In the genomic region with DNA sequence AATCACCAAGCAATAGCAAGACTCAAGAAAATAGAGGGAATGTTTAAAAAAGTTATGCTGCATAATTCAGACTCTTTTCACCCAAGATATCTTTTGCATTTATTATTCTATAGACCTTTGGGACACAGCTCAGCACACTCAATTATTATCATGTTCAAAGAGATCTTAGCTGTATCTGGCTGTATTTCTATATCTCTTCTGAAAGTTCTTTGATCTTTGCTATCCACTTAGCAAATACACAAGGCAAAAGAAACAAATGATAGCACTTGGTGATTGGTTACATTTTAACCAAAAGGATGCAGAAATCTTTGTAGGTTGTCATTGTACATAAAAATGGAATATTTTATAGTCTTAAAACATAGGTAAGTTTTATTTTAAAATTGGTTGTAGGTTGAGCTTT, we compare ENCODE assay signal across 2 cellular contexts.
A peak's percentile ranks its signal among the peaks of the same experiment; 100 is the strongest.
TF ChIP-seq lines count a peak whose summit lies in the region.

No MANE protein-coding gene starts in this region.

TF ChIP-seq in HepG2, 621 proteins besides CTCF, POLR2A, EP300 and RAD21 (continues in another document):
- 0 out of 2 replicates have a peak, but pooled peaks have one; percentile 29 for TF ChIP-seq HMG20A (CRISPR knock-in tag; IDR thresholded peaks at IDR 0.05; ENCODE audit: borderline replicate concordance)
- 0 out of 2 replicates have a peak, but pooled peaks have one; percentile 36 for TF ChIP-seq ZSCAN30 (CRISPR knock-in tag; IDR thresholded peaks at IDR 0.05)
- no peak for TF ChIP-seq ZSCAN21 (CRISPR knock-in tag; IDR thresholded peaks at IDR 0.05; ENCODE audit: borderline replicate concordance)
- peak; percentile 55 for TF ChIP-seq CREM (IDR thresholded peaks at IDR 0.05)
- no peak for TF ChIP-seq CREM (CRISPR knock-in tag; IDR thresholded peaks at IDR 0.05)
- no peak for TF ChIP-seq FOXA1 (IDR thresholded peaks at IDR 0.05)
- peak; percentile 41; the same call in 1 of the 2 replicates for TF ChIP-seq FOXA1 (CRISPR knock-in tag; IDR thresholded peaks at IDR 0.05)
- TF ChIP-seq, protein P1, sequence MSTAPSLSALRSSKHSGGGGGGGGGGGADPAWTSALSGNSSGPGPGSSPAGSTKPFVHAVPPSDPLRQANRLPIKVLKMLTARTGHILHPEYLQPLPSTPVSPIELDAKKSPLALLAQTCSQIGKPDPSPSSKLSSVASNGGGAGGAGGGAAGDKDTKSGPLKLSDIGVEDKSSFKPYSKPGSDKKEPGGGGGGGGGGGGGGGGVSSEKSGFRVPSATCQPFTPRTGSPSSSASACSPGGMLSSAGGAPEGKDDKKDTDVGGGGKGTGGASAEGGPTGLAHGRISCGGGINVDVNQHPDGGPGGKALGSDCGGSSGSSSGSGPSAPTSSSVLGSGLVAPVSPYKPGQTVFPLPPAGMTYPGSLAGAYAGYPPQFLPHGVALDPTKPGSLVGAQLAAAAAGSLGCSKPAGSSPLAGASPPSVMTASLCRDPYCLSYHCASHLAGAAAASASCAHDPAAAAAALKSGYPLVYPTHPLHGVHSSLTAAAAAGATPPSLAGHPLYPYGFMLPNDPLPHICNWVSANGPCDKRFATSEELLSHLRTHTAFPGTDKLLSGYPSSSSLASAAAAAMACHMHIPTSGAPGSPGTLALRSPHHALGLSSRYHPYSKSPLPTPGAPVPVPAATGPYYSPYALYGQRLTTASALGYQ (CRISPR knock-in tag; IDR thresholded peaks at IDR 0.05): 0 out of 2 replicates have a peak, but pooled peaks have one; percentile 18
- TF ChIP-seq, protein P2, sequence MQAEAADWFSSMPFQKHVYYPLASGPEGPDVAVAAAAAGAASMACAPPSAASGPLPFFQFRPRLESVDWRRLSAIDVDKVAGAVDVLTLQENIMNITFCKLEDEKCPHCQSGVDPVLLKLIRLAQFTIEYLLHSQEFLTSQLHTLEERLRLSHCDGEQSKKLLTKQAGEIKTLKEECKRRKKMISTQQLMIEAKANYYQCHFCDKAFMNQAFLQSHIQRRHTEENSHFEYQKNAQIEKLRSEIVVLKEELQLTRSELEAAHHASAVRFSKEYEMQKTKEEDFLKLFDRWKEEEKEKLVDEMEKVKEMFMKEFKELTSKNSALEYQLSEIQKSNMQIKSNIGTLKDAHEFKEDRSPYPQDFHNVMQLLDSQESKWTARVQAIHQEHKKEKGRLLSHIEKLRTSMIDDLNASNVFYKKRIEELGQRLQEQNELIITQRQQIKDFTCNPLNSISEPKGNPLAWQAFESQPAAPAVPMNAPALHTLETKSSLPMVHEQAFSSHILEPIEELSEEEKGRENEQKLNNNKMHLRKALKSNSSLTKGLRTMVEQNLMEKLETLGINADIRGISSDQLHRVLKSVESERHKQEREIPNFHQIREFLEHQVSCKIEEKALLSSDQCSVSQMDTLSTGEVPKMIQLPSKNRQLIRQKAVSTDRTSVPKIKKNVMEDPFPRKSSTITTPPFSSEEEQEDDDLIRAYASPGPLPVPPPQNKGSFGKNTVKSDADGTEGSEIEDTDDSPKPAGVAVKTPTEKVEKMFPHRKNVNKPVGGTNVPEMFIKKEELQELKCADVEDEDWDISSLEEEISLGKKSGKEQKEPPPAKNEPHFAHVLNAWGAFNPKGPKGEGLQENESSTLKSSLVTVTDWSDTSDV (CRISPR knock-in tag; IDR thresholded peaks at IDR 0.05): no peak
- no peak for TF ChIP-seq BCL3 (CRISPR knock-in tag; IDR thresholded peaks at IDR 0.05)
- 0 out of 2 replicates have a peak, but pooled peaks have one; percentile 33 for TF ChIP-seq NFIC (IDR thresholded peaks at IDR 0.05; ENCODE audit: low read length)
- peak; percentile 21; the same call in 1 of the 2 replicates for TF ChIP-seq NR2F6 (IDR thresholded peaks at IDR 0.05)
- 0 out of 2 replicates have a peak, but pooled peaks have one; percentile 10 for TF ChIP-seq NR2F6 (CRISPR knock-in tag; IDR thresholded peaks at IDR 0.05)
- TF ChIP-seq TCF7L2 (IDR thresholded peaks at IDR 0.05; ENCODE audit: low read depth, low read length): peak; percentile 83
- no peak for TF ChIP-seq ZNF512 (CRISPR knock-in tag; IDR thresholded peaks at IDR 0.05)
- TF ChIP-seq ATRX (CRISPR knock-in tag; IDR thresholded peaks at IDR 0.05; ENCODE audit: borderline replicate concordance): no peak
- no peak for TF ChIP-seq NR3C1 (CRISPR knock-in tag; IDR thresholded peaks at IDR 0.05)
- TF ChIP-seq ZNF263 (CRISPR knock-in tag; IDR thresholded peaks at IDR 0.05): no peak
- no peak for TF ChIP-seq ZFP36L2 (CRISPR knock-in tag; IDR thresholded peaks at IDR 0.05)
- no peak for TF ChIP-seq ZBTB44 (CRISPR knock-in tag; IDR thresholded peaks at IDR 0.05)

TF ChIP-seq in WTC11, 78 proteins besides CTCF, POLR2A, EP300 and RAD21:
- TF ChIP-seq GRHL2 (CRISPR knock-in tag; IDR thresholded peaks at IDR 0.05; ENCODE audit: insufficient replicate concordance, severe bottlenecking): no peak
- TF ChIP-seq, protein P3, sequence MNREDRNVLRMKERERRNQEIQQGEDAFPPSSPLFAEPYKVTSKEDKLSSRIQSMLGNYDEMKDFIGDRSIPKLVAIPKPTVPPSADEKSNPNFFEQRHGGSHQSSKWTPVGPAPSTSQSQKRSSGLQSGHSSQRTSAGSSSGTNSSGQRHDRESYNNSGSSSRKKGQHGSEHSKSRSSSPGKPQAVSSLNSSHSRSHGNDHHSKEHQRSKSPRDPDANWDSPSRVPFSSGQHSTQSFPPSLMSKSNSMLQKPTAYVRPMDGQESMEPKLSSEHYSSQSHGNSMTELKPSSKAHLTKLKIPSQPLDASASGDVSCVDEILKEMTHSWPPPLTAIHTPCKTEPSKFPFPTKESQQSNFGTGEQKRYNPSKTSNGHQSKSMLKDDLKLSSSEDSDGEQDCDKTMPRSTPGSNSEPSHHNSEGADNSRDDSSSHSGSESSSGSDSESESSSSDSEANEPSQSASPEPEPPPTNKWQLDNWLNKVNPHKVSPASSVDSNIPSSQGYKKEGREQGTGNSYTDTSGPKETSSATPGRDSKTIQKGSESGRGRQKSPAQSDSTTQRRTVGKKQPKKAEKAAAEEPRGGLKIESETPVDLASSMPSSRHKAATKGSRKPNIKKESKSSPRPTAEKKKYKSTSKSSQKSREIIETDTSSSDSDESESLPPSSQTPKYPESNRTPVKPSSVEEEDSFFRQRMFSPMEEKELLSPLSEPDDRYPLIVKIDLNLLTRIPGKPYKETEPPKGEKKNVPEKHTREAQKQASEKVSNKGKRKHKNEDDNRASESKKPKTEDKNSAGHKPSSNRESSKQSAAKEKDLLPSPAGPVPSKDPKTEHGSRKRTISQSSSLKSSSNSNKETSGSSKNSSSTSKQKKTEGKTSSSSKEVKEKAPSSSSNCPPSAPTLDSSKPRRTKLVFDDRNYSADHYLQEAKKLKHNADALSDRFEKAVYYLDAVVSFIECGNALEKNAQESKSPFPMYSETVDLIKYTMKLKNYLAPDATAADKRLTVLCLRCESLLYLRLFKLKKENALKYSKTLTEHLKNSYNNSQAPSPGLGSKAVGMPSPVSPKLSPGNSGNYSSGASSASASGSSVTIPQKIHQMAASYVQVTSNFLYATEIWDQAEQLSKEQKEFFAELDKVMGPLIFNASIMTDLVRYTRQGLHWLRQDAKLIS (CRISPR knock-in tag; IDR thresholded peaks at IDR 0.05; ENCODE audit: borderline replicate concordance): no peak
- TF ChIP-seq, protein P4, sequence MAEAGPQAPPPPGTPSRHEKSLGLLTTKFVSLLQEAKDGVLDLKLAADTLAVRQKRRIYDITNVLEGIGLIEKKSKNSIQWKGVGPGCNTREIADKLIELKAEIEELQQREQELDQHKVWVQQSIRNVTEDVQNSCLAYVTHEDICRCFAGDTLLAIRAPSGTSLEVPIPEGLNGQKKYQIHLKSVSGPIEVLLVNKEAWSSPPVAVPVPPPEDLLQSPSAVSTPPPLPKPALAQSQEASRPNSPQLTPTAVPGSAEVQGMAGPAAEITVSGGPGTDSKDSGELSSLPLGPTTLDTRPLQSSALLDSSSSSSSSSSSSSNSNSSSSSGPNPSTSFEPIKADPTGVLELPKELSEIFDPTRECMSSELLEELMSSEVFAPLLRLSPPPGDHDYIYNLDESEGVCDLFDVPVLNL (CRISPR knock-in tag; IDR thresholded peaks at IDR 0.05; ENCODE audit: borderline replicate concordance, low read depth): no peak
- TF ChIP-seq ZNF317 (CRISPR knock-in tag; IDR thresholded peaks at IDR 0.05; ENCODE audit: borderline replicate concordance, low read depth): no peak
- TF ChIP-seq ZNF416 (CRISPR knock-in tag; IDR thresholded peaks at IDR 0.05): no peak
- no peak for TF ChIP-seq MLX (CRISPR knock-in tag; IDR thresholded peaks at IDR 0.05)
- TF ChIP-seq FOXP4 (CRISPR knock-in tag; IDR thresholded peaks at IDR 0.05): no peak
- no peak for TF ChIP-seq MXD4 (CRISPR knock-in tag; IDR thresholded peaks at IDR 0.05; ENCODE audit: borderline replicate concordance)
- TF ChIP-seq HMGA2 (CRISPR knock-in tag; IDR thresholded peaks at IDR 0.05): no peak
- TF ChIP-seq, protein P5, sequence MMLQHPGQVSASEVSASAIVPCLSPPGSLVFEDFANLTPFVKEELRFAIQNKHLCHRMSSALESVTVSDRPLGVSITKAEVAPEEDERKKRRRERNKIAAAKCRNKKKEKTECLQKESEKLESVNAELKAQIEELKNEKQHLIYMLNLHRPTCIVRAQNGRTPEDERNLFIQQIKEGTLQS (CRISPR knock-in tag; conservative IDR thresholded peaks at IDR 0.05): no peak
- TF ChIP-seq, protein P6, sequence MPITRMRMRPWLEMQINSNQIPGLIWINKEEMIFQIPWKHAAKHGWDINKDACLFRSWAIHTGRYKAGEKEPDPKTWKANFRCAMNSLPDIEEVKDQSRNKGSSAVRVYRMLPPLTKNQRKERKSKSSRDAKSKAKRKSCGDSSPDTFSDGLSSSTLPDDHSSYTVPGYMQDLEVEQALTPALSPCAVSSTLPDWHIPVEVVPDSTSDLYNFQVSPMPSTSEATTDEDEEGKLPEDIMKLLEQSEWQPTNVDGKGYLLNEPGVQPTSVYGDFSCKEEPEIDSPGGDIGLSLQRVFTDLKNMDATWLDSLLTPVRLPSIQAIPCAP (CRISPR knock-in tag; IDR thresholded peaks at IDR 0.05): no peak
- no peak for TF ChIP-seq ESRRA (CRISPR knock-in tag; IDR thresholded peaks at IDR 0.05; ENCODE audit: borderline replicate concordance)
- no peak for TF ChIP-seq FOXK1 (CRISPR knock-in tag; IDR thresholded peaks at IDR 0.05)
- TF ChIP-seq GABPB1 (CRISPR knock-in tag; IDR thresholded peaks at IDR 0.05): no peak
TF ChIP-seq in WTC11: peak in this region for 0.
